Comparison of ENCODE assay signal across 8 cellular contexts in genomic region chr16:31427441-31428276, GRCh38. TPM values are rescaled to one million over a fixed set of nuclear protein-coding genes. Genes with fewer than 3 reads are reported as not detected.
DNase-seq lines count a peak whose midpoint lies in the region; ATAC-seq lines count a peak whose summit lies in the region.

No MANE protein-coding gene starts in this region.

- WGBS in mesendoderm (ENCODE audit: extremely low coverage, insufficient coverage, low lambda C conversion rate), result no CpG with 5 or more reads among the region's 83 CpGs

- H3K9ac ChIP-seq in mesendoderm (ENCODE audit: low read length), result no peak overlapping the region

- no peak overlapping the region for H2BK120ac ChIP-seq in mesendoderm (ENCODE audit: low read depth, low read length)

- intact Hi-C loops in dendritic cell treated with granulocyte-macrophage colony-stimulating factor and Interleukin-4, amounts not matched to agents 40 ng/mL and 50 ng/mL, for 4 days (cut with micrococcal nuclease), result no loop called here

- peak overlapping the region; percentile 69 for H3K4me3 Mint-ChIP-seq in dendritic cell treated with granulocyte-macrophage colony-stimulating factor and Interleukin-4, amounts not matched to agents 40 ng/mL and 50 ng/mL, for 4 days

- peaks cover 9% of the 10 kb centered on the region for H3K4me1 Mint-ChIP-seq in dendritic cell treated with granulocyte-macrophage colony-stimulating factor and Interleukin-4, amounts not matched to agents 40 ng/mL and 50 ng/mL, for 4 days (ENCODE audit: low read depth)

- H3K9me3 Mint-ChIP-seq in dendritic cell treated with granulocyte-macrophage colony-stimulating factor and Interleukin-4, amounts not matched to agents 40 ng/mL and 50 ng/mL, for 4 days, result no peaks in the 10 kb centered on the region

- peaks cover 5% of the 10 kb centered on the region for H3K27me3 ChIP-seq in mesendoderm (ENCODE audit: insufficient read depth, low read length, poor library complexity)

- H3K4me3 ChIP-seq in mesendoderm (ENCODE audit: low read length), result no peak overlapping the region

- no peak overlapping the region for H3K23ac ChIP-seq in mesendoderm (ENCODE audit: low read length)

- no peak overlapping the region for H3K27ac ChIP-seq in mesendoderm (ENCODE audit: low read depth, low read length)

- H3K79me2 ChIP-seq in mesendoderm (ENCODE audit: control insufficient read depth, insufficient read depth, low read length), result no peaks in the 10 kb centered on the region

- H4K5ac ChIP-seq in mesendoderm (ENCODE audit: low read length), result no peak overlapping the region

- peaks cover 37% of the 10 kb centered on the region for H3K27me3 Mint-ChIP-seq in dendritic cell treated with granulocyte-macrophage colony-stimulating factor and Interleukin-4, amounts not matched to agents 40 ng/mL and 50 ng/mL, for 4 days

- H3K36me3 Mint-ChIP-seq in dendritic cell treated with granulocyte-macrophage colony-stimulating factor and Interleukin-4, amounts not matched to agents 40 ng/mL and 50 ng/mL, for 4 days (ENCODE audit: low read depth), result no peaks in the 10 kb centered on the region

- ATAC-seq in HG03565 (IDR thresholded peaks at IDR 0.05; ENCODE audit: unreplicated experiment) (no peak), GM19035 (IDR thresholded peaks at IDR 0.05; ENCODE audit: unreplicated experiment) (no peak)

- no peaks in the 10 kb centered on the region for H3K79me1 ChIP-seq in mesendoderm (ENCODE audit: low read length)

- no peak overlapping the region for H2AK5ac ChIP-seq in mesendoderm (ENCODE audit: low read length)

- H3K18ac ChIP-seq in mesendoderm (ENCODE audit: low read length), result no peak overlapping the region

- no peaks in the 10 kb centered on the region for H3K4me1 ChIP-seq in mesendoderm (ENCODE audit: control insufficient read depth, low read depth, low read length)

- H3K4me2 ChIP-seq in mesendoderm (ENCODE audit: low read length), result no peak overlapping the region

- no peaks in the 10 kb centered on the region for H3K36me3 ChIP-seq in mesendoderm (ENCODE audit: control insufficient read depth, insufficient read depth, low read length)

- H3K27ac Mint-ChIP-seq in dendritic cell treated with granulocyte-macrophage colony-stimulating factor and Interleukin-4, amounts not matched to agents 40 ng/mL and 50 ng/mL, for 4 days, result no peak overlapping the region

- no peak overlapping the region for H4K8ac ChIP-seq in mesendoderm (ENCODE audit: low read depth, low read length)

- H3K4ac ChIP-seq in mesendoderm (ENCODE audit: low read depth, low read length), result peak overlapping the region; percentile 1

- DNase-seq in EH (ENCODE audit: low read depth) (peak; percentile 41), mesendoderm (no peak), NCI-H510A (lab: John Stamatoyannopoulos, UW) (no peak)
- DNase-seq in activated CD4-positive, alpha-beta T cell treated with anti-CD3 and anti-CD28 coated beads, Interleukin-2, amount 50 U/mL, for 1 hour, result peak; percentile 52
- DNase-seq in stimulated activated CD8-positive, alpha-beta memory T cell treated with anti-CD3 and anti-CD28 coated beads, Interleukin-2, amount 100 ng/mL, for 1 hour (ENCODE audit: low read depth in 2 of 2), result peak; percentile 42 to 51

- H3K56ac ChIP-seq in mesendoderm (ENCODE audit: low read length), result no peak overlapping the region

- no peak overlapping the region for H2BK5ac ChIP-seq in mesendoderm (ENCODE audit: low read length)

- H2BK15ac ChIP-seq in mesendoderm (replicated peaks; ENCODE audit: low read depth), result no peak overlapping the region

RNA-seq across cellular contexts. Expression of gene COX6A2, which starts 0.5 kb away (rescaled TPM):
- 0.41 TPM for polyA plus RNA-seq in mesendoderm (2013, experiment 1 of 2)
- 0.34 TPM for polyA plus RNA-seq in mesendoderm (2013, experiment 2 of 2)

RNA-seq across cellular contexts. Expression of gene ZNF843, which starts 14.9 kb away (rescaled TPM):
- polyA plus RNA-seq in mesendoderm (2013, experiment 1 of 2), result 0.06 TPM
- polyA plus RNA-seq in mesendoderm (2013, experiment 2 of 2), result 0.06 TPM

RNA-seq across cellular contexts. Expression of gene ARMC5, which starts 31.6 kb away (rescaled TPM):
- polyA plus RNA-seq in mesendoderm (2013, experiment 1 of 2), result 6.4 TPM
- 6.8 TPM for polyA plus RNA-seq in mesendoderm (2013, experiment 2 of 2)

RNA-seq across cellular contexts. Expression of gene ITGAD, which starts 34.5 kb away (rescaled TPM):
- not detected for polyA plus RNA-seq in mesendoderm (2013, experiment 1 of 2)
- polyA plus RNA-seq in mesendoderm (2013, experiment 2 of 2), result not detected

RNA-seq across cellular contexts. Expression of gene TGFB1I1, which starts 44.3 kb away (rescaled TPM):
- polyA plus RNA-seq in mesendoderm (2013, experiment 1 of 2), result 4.1 TPM
- 4.7 TPM for polyA plus RNA-seq in mesendoderm (2013, experiment 2 of 2)

Comparison
In these comparisons a context has a peak if more than half of its experiments do, and no peak if none do; other contexts are left out.
1. DNase-seq: peak in EH (single experiment), activated CD4-positive, alpha-beta T cell treated with anti-CD3 and anti-CD28 coated beads, Interleukin-2, amount 50 U/mL, for 1 hour (single experiment) and stimulated activated CD8-positive, alpha-beta memory T cell treated with anti-CD3 and anti-CD28 coated beads, Interleukin-2, amount 100 ng/mL, for 1 hour (2 of 2); none in mesendoderm (single experiment) and NCI-H510A (single experiment).